ENCODE assay signal across 16 cellular contexts in the genomic region with DNA sequence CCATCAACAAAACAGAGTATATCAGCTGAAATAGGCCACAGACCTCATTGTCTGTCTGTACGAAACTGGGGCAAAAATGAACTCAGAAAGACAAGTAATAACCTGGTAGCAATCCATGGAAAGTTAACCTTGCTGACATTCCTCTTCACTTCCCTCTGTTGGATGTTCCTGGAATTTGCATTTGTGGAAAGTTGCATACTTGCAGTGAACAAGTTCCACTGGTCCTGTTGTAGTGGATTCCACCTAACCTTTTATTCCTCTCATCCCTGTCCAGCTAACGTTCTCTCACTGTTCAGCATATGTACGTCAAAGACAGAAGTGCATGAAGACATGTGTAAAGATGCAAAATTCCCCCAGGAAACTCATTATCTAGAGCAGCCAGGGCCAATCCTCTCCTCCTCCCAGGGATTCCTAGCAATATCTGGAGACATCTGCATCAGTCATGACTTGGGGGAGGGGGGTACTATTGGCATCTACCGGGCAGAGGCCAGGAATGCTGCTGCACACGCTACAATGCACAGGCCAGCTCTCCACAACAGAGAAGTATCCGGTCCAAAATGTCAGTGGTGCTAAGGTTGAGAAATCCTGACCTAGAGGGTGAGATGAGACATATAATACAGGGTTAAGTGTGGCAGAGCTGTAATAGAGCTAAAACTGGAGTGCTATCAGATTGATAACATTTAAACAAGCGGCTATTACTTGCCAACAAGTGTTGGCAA. TPM values are rescaled to one million over a fixed set of nuclear protein-coding genes. Genes with fewer than 3 reads are reported as not detected.
DNase-seq lines count a peak whose midpoint lies in the region; FAIRE-seq and TF ChIP-seq lines count a peak whose summit lies in the region.
"Had no signal": no experiment of that assay in that cellular context is flagged by ENCODE, and none has a peak within 500 bp of the region (broad histone marks: within the 10 kb centered on the region; RNA-seq: fewer than 3 reads in every experiment).

No MANE protein-coding gene starts in this region.

- H3K4me3 Mint-ChIP-seq in type B pancreatic cell: no peak overlapping the region
- H3K4me3 Mint-ChIP-seq: activated B cell treated with CpG ODN at 0.5 μM for 24 hours; CD4-positive, alpha-beta memory T cell; natural killer cell treated with Interleukin-12 subunit alpha and Interleukin-12 subunit beta and Interleukin-15 and Interleukin-18, amount 100 ng/mL, for 72 hours had no signal

- TF ChIP-seq CTCF in bronchial epithelial cell (IDR thresholded peaks at IDR 0.05; ENCODE audit: insufficient read depth, low read length, severe bottlenecking) (peak; percentile 16), cardiac muscle cell (IDR thresholded peaks at IDR 0.05; ENCODE audit: low read depth, low read length) (peak; percentile 21), type B pancreatic cell (conservative IDR thresholded peaks at IDR 0.05) (no peak), GM10248 (IDR thresholded peaks at IDR 0.05; ENCODE audit: control extremely low read depth, extremely low read depth, low read depth, missing control alignments) (no peak)

- no peaks in the 10 kb centered on the region for H3K9me3 ChIP-seq in cardiac muscle cell (ENCODE audit: low read depth)
- H3K9me3 ChIP-seq: esophagus squamous epithelium, testis had no signal

- peaks cover 8% of the 10 kb centered on the region for H3K4me1 ChIP-seq in cardiac muscle cell (ENCODE audit: low read depth)
- H3K4me1 ChIP-seq: testis had no signal

- H3K36me3 Mint-ChIP-seq in type B pancreatic cell: no peaks in the 10 kb centered on the region
- H3K36me3 Mint-ChIP-seq: natural killer cell treated with Interleukin-12 subunit alpha and Interleukin-12 subunit beta and Interleukin-15 and Interleukin-18, amount 100 ng/mL, for 72 hours had no signal

- H3K36me3 ChIP-seq in bronchial epithelial cell (ENCODE audit: control insufficient read depth, insufficient read depth, low read length) (no peaks in the 10 kb centered on the region), cardiac muscle cell (no peaks in the 10 kb centered on the region)
- H3K36me3 ChIP-seq: esophagus squamous epithelium had no signal

- peaks cover 10% of the 10 kb centered on the region for H3K4me1 Mint-ChIP-seq in type B pancreatic cell (ENCODE audit: unreplicated experiment)
- H3K4me1 Mint-ChIP-seq: activated B cell treated with CpG ODN at 0.5 μM for 24 hours had no signal

- CTCF ChIA-PET in GM10248 (lab: Yijun Ruan, JAX): interaction anchor here (0.8 kb wide), 1 partner anchor 28 kb away, joined by 3 read pairs; no protein-coding TSS in a partner anchor

- H3K27me3 Mint-ChIP-seq in type B pancreatic cell: peaks cover 11% of the 10 kb centered on the region

- H3K27me3 ChIP-seq in bronchial epithelial cell (ENCODE audit: control insufficient read depth, insufficient read depth, low read length) (no peaks in the 10 kb centered on the region), cardiac muscle cell (no peaks in the 10 kb centered on the region)
- H3K27me3 ChIP-seq: esophagus squamous epithelium, testis had no signal

- no peak overlapping the region for H3K4me3 ChIP-seq in bronchial epithelial cell (ENCODE audit: low read depth, low read length)
- H3K4me3 ChIP-seq in cardiac muscle cell: no peak overlapping the region
- H3K4me3 ChIP-seq: esophagus squamous epithelium, lung, testis had no signal

- peaks cover 5% of the 10 kb centered on the region for H3K9me3 Mint-ChIP-seq in type B pancreatic cell
- H3K9me3 Mint-ChIP-seq: activated B cell treated with CpG ODN at 0.5 μM for 24 hours; natural killer cell treated with Interleukin-12 subunit alpha and Interleukin-12 subunit beta and Interleukin-15 and Interleukin-18, amount 100 ng/mL, for 72 hours had no signal

- POLR2A ChIA-PET in GM10248 (lab: Yijun Ruan, JAX): no interaction called here

- DNase-seq in HS-27A (ENCODE audit: low read depth) (peak; percentile 23), bronchial epithelial cell (ENCODE audit: low read depth) (peak; percentile 43), cardiac muscle cell (ENCODE audit: low read depth in 1 of 2, low spot score in 1 of 2) (peak in 1 of 2 donors; percentile 56), type B pancreatic cell (ENCODE audit: extremely low spot score, unreplicated experiment) (no peak), HK-2 (ENCODE audit: unreplicated experiment) (no peak), NCI-H1417 treated with DMSO at 0.1 percent for 48 hours (lab: John Stamatoyannopoulos, UW) (no peak), GM10248 (ENCODE audit: extremely low spot score) (no peak)
- DNase-seq: activated B cell treated with CpG ODN at 0.5 μM for 24 hours; activated effector memory CD4-positive, alpha-beta T cell treated with anti-CD3 and anti-CD28 coated beads, Interleukin-2, amount 50 U/mL, for 16 hours; CD4-positive, alpha-beta memory T cell; esophagus squamous epithelium; stimulated activated CD4-positive, alpha-beta T cell treated with anti-CD3 and anti-CD28 coated beads, Interleukin-2, amount 100 ng/mL, for 24 hours; testis had no signal

- H3K27ac ChIP-seq in cardiac muscle cell: no peak overlapping the region
- H3K27ac ChIP-seq: esophagus squamous epithelium, RWPE1, testis had no signal

- peak overlapping the region; percentile 15 for H3K27ac Mint-ChIP-seq in type B pancreatic cell
- H3K27ac Mint-ChIP-seq: activated B cell treated with CpG ODN at 0.5 μM for 24 hours; natural killer cell treated with Interleukin-12 subunit alpha and Interleukin-12 subunit beta and Interleukin-15 and Interleukin-18, amount 100 ng/mL, for 72 hours had no signal

- FAIRE-seq in bronchial epithelial cell (lab: Jason Lieb, UNC): peak; percentile 91

RNA-seq across cellular contexts. Expression of a gene that starts 8.2 kb away (rescaled TPM):
- total RNA-seq in bronchial epithelial cell (37.1 and 104 TPM in 2 replicates), cardiac muscle cell (8.9 and 11.1 TPM in 2 replicates), type B pancreatic cell (ENCODE audit: low replicate concordance) (3.7 and 6.4 TPM in 2 replicates)
- polyA plus RNA-seq in cardiac muscle cell: 5.1 and 6.1 TPM in 2 replicates

Comparison
In these comparisons a context has a peak if more than half of its experiments do, and no peak if none do; other contexts are left out.
1. DNase-seq: peak in HS-27A (single experiment) and bronchial epithelial cell (single experiment); none in type B pancreatic cell (single experiment), HK-2 (single experiment), NCI-H1417 treated with DMSO at 0.1 percent for 48 hours (single experiment) and GM10248 (single experiment).
2. CTCF ChIP-seq: peak in bronchial epithelial cell (single experiment) and cardiac muscle cell (single experiment); none in type B pancreatic cell (single experiment) and GM10248 (single experiment).